In the genomic region with DNA sequence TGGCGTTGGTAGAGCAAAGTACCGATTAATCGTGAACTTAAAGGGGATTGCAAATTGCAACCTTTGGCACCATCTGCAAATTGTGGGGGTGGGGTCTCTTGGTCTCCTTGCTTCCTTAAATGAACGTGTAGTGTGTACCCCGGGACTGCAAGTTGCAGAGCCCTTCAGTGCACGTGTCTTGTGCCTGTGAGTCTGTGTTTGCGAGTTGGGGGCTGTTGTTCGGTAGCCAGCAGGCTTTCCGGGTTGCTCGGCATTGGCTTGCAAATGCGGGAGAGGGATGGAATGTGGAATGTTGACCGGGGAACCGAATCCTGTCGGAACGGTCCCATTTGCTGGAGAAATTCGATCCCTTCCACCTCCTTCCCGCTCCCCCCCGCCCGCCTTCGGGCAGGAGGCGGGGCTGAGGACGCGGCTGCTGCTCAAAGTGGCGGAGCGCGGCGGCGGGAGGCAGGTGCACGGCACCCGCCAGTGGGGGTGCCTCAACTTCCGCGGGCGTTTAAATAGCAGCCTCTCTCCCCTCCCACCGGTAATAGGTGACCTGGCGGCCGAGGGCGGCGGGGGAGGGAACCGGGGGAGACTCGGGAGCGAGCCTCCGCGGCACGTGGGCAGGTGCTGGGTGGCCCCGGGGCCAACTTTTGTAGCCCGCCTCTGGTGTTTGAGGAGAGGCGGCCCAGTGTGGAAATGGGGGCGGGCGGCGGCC, we compare ENCODE assay signal across 1 cellular context.
TF ChIP-seq lines count a peak whose summit lies in the region.

No MANE protein-coding gene starts in this region.

TF ChIP-seq in A549, 52 proteins besides CTCF, POLR2A, EP300 and RAD21 (continued from another document):
- TF ChIP-seq ZC3H11A (IDR thresholded peaks at IDR 0.05) (no peak), CEBPB (IDR thresholded peaks at IDR 0.05) (no peak), ZFP36 (IDR thresholded peaks at IDR 0.05; ENCODE audit: borderline replicate concordance, partially characterized antibody) (no peak), RARB (CRISPR knock-in tag; IDR thresholded peaks at IDR 0.05) (no peak), CHD4 (IDR thresholded peaks at IDR 0.05; ENCODE audit: borderline replicate concordance) (no peak), GATA3 (IDR thresholded peaks at IDR 0.05; ENCODE audit: borderline replicate concordance) (peak; percentile 48)
- TF ChIP-seq, protein P1, sequence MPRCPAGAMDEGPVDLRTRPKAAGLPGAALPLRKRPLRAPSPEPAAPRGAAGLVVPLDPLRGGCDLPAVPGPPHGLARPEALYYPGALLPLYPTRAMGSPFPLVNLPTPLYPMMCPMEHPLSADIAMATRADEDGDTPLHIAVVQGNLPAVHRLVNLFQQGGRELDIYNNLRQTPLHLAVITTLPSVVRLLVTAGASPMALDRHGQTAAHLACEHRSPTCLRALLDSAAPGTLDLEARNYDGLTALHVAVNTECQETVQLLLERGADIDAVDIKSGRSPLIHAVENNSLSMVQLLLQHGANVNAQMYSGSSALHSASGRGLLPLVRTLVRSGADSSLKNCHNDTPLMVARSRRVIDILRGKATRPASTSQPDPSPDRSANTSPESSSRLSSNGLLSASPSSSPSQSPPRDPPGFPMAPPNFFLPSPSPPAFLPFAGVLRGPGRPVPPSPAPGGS (IDR thresholded peaks at IDR 0.05): 0 out of 3 replicates have a peak, but pooled peaks have one; percentile 48
